In the genomic region with DNA sequence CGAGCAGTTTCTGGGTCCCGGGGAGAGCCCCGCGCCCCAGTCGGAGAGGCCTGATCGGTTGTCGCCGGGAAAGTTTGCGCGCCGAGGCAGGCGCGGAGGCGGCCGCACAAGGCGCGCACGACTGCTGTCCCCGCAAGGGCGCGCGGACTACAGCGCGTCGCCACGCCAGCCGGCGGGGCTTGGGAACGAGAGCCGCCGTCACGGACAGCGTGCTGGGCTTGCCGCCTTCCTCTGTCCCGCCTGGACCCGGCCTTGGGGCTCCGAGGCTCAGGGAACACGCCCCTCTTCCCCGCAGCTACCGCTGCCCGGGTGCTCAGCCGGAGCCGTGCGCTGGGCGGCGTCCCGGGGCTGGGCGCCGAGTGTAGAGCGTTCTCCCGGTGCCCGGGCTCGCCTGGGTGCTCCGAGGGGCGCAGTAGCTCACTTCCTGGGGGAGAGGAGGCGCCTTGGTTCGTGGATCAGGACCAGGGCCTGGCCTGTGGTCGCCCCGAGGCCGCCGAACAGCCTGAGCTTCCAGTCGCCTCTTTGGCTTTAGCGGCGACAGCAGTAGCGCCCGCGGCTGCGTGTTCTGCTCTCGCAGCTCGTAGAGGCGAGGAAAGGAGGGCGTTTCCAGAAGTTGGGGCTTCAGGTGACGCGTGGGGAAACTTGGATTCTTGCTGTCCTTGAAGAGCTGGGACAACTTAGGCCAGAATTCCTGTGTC, we compare ENCODE assay signal across 8 cellular contexts. TPM values are rescaled to one million over a fixed set of nuclear protein-coding genes. Genes with fewer than 3 reads are reported as not detected.
DNase-seq lines count a peak whose midpoint lies in the region; ATAC-seq and TF ChIP-seq lines count a peak whose summit lies in the region.

No MANE protein-coding gene starts in this region.

- H3K9ac ChIP-seq in DND-41 (ENCODE audit: low read depth, low read length): peak overlapping the region; percentile 82

- ATAC-seq in DND-41 (ENCODE audit: insufficient read depth, low read depth) (peak; percentile 56), memory B cell (ENCODE audit: low read depth) (peak; percentile 29), HG03521 (IDR thresholded peaks at IDR 0.05; ENCODE audit: unreplicated experiment) (no peak)

- TF ChIP-seq CTCF in DND-41 (IDR thresholded peaks at IDR 0.05; ENCODE audit: borderline replicate concordance, extremely low read depth, low read length, poor library complexity, severe bottlenecking) (peak; percentile 11), endothelial cell (IDR thresholded peaks at IDR 0.05; ENCODE audit: unreplicated experiment) (no peak)

- peaks cover 24% of the 10 kb centered on the region for H3K27me3 ChIP-seq in DND-41 (ENCODE audit: insufficient read depth, low read length, poor library complexity)

- no peaks in the 10 kb centered on the region; the same call in 1 of the 2 replicates for H3K36me3 ChIP-seq in DND-41 (ENCODE audit: insufficient read depth, low read length)

- no peaks in the 10 kb centered on the region for H3K9me3 ChIP-seq in DND-41 (ENCODE audit: insufficient read depth, low read length, severe bottlenecking)

- H3K79me2 ChIP-seq in DND-41 (ENCODE audit: insufficient read depth, low read length): 0 out of 2 replicates have a peak, but pooled peaks cover 3% of the 10 kb centered on the region

- H3K4me1 Mint-ChIP-seq in endothelial cell (ENCODE audit: unreplicated experiment): peaks cover 10% of the 10 kb centered on the region
- H3K4me1 Mint-ChIP-seq in memory B cell: peaks cover 14% of the 10 kb centered on the region

- H3K4me1 ChIP-seq in DND-41 (ENCODE audit: insufficient read depth, low read length): peaks cover 30% of the 10 kb centered on the region

- peak overlapping the region; percentile 96 for H3K4me2 ChIP-seq in DND-41 (ENCODE audit: insufficient read depth, low read length)

- H3K9me3 Mint-ChIP-seq in endothelial cell (ENCODE audit: unreplicated experiment) (no peaks in the 10 kb centered on the region), memory B cell (no peaks in the 10 kb centered on the region)

- peaks cover 5% of the 10 kb centered on the region for H3K27me3 Mint-ChIP-seq in endothelial cell (ENCODE audit: unreplicated experiment)
- peaks cover 11% of the 10 kb centered on the region for H3K27me3 Mint-ChIP-seq in memory B cell

- H2AFZ ChIP-seq in DND-41 (ENCODE audit: low read depth, low read length): peak overlapping the region; percentile 86

- peak; percentile 20 for DNase-seq in DND-41
- DNase-seq in LHCN-M2 (ENCODE audit: low read depth): peak; percentile 62
- peak; percentile 75 for DNase-seq in activated CD8-positive, alpha-beta memory T cell treated with anti-CD3 and anti-CD28 coated beads for 24 hours
- DNase-seq in endothelial cell (ENCODE audit: low spot score): peak; percentile 43
- peak in 1 of 2 donors; percentile 34 for DNase-seq in memory B cell (ENCODE audit: low spot score in 2 of 2)
- DNase-seq in stimulated activated naive CD4-positive, alpha-beta T cell treated with Interleukin-2 at 50 U/mL for 16 hours (lab: John Stamatoyannopoulos, UW): peak; percentile 15
- no peak for DNase-seq in DMS79 (lab: John Stamatoyannopoulos, UW)

- peak overlapping the region; percentile 64 to 90 for H3K4me3 ChIP-seq in DND-41 (ENCODE audit: low read depth in 1 of 2, low read length in 2 of 2)

- peak overlapping the region; percentile 94 for H3K4me3 Mint-ChIP-seq in endothelial cell (ENCODE audit: unreplicated experiment)
- H3K4me3 Mint-ChIP-seq in memory B cell: peak overlapping the region; percentile 92

- no peaks in the 10 kb centered on the region for H4K20me1 ChIP-seq in DND-41 (ENCODE audit: insufficient read depth, low read length)

- H3K36me3 Mint-ChIP-seq in endothelial cell (ENCODE audit: low read depth, unreplicated experiment) (no peaks in the 10 kb centered on the region), memory B cell (no peaks in the 10 kb centered on the region)

- H3K27ac Mint-ChIP-seq in endothelial cell (ENCODE audit: unreplicated experiment) (no peak overlapping the region), memory B cell (no peak overlapping the region)

- no peak overlapping the region for H3K27ac ChIP-seq in DND-41 (ENCODE audit: low read length)

RNA-seq across cellular contexts. Expression of a gene that starts 1.4 kb away (rescaled TPM):
- total RNA-seq in LHCN-M2 (2014; rRNA removed): 21.6 and 34.7 TPM in 2 replicates
- polyA plus RNA-seq in LHCN-M2 (2012): 16.7 TPM
- 15.3 TPM for total RNA-seq in endothelial cell (ENCODE audit: unreplicated experiment)
